12 cellular contexts compared by ENCODE assay signal in genomic region chr18:11887305-11888262, GRCh38. TPM values are rescaled to one million over a fixed set of nuclear protein-coding genes. Genes with fewer than 3 reads are reported as not detected.
DNase-seq lines count a peak whose midpoint lies in the region; ATAC-seq and TF ChIP-seq lines count a peak whose summit lies in the region.
"Had no signal": no experiment of that assay in that cellular context is flagged by ENCODE, and none has a peak within 500 bp of the region (broad histone marks: within the 10 kb centered on the region; RNA-seq: fewer than 3 reads in every experiment).

No MANE protein-coding gene starts in this region.

- no peak for TF ChIP-seq CTCF in SK-N-SH (IDR thresholded peaks at IDR 0.05)
- no peak for TF ChIP-seq CTCF in RWPE2 (IDR thresholded peaks at IDR 0.05; ENCODE audit: poor library complexity, severe bottlenecking)
- no peak for TF ChIP-seq CTCF in smooth muscle cell (IDR thresholded peaks at IDR 0.05; ENCODE audit: borderline replicate concordance, insufficient read depth, poor library complexity, severe bottlenecking)

- H3K9me2 ChIP-seq in SK-N-SH = no peaks in the 10 kb centered on the region

- no peak for TF ChIP-seq RAD21 in SK-N-SH (IDR thresholded peaks at IDR 0.05; ENCODE audit: low read length)

- H3K27me3 ChIP-seq in SK-N-SH (ENCODE audit: insufficient read depth) = no peaks in the 10 kb centered on the region
- no peaks in the 10 kb centered on the region for H3K27me3 ChIP-seq in RWPE2 (ENCODE audit: insufficient read depth, poor library complexity, severe bottlenecking)
- no peaks in the 10 kb centered on the region for H3K27me3 ChIP-seq in smooth muscle cell (ENCODE audit: low read depth)
- H3K27me3 ChIP-seq: tibial artery had no signal

- POLR2A ChIA-PET in SK-N-SH (lab: Yijun Ruan, JAX) = no interaction called here

- TF ChIP-seq EP300 in SK-N-SH (IDR thresholded peaks at IDR 0.05; ENCODE audit: borderline replicate concordance in 1 of 2, low read depth in 1 of 2, low read length in 1 of 2) = no peak

- H3K27ac ChIP-seq in SK-N-SH (ENCODE audit: low read depth in 2 of 2, low read length in 1 of 2) (no peak overlapping the region), RWPE2 (ENCODE audit: poor library complexity, severe bottlenecking) (no peak overlapping the region), smooth muscle cell (ENCODE audit: low read depth) (peak overlapping the region; percentile 45)
- H3K27ac ChIP-seq: C4-2B, tibial artery had no signal

- CTCF ChIA-PET in SK-N-SH (lab: Yijun Ruan, JAX) = interaction anchor here (1.5 to 1.7 kb wide), 3 partner anchors 18 to 152 kb away, joined by 4 read pairs; no protein-coding TSS in a partner anchor

- H2AFZ ChIP-seq in SK-N-SH (ENCODE audit: low read depth) (no peak overlapping the region), smooth muscle cell (ENCODE audit: low read depth) (no peak overlapping the region)

- H3K4me3 ChIP-seq in SK-N-SH (ENCODE audit: low read depth in 2 of 2, low read length in 1 of 2) = no peak overlapping the region
- no peak overlapping the region for H3K4me3 ChIP-seq in RWPE2 (ENCODE audit: severe bottlenecking)
- no peak overlapping the region for H3K4me3 ChIP-seq in smooth muscle cell
- H3K4me3 ChIP-seq: tibial artery had no signal

- peaks cover 7 to 27% of the 10 kb centered on the region in 2 experiments for H3K36me3 ChIP-seq in SK-N-SH (replicated peaks in 1 of 2; ENCODE audit: control insufficient read depth in 1 of 2, insufficient read depth in 2 of 2, low read length in 1 of 2)
- H3K36me3 ChIP-seq in RWPE2 (ENCODE audit: low read depth) = peaks cover 9% of the 10 kb centered on the region
- no peaks in the 10 kb centered on the region for H3K36me3 ChIP-seq in smooth muscle cell (ENCODE audit: low read depth)

- H3K4me1 ChIP-seq in SK-N-SH (ENCODE audit: control insufficient read depth in 1 of 2, insufficient read depth in 2 of 2, low read depth in 1 of 2, low read length in 1 of 2) (no peaks in the 10 kb centered on the region), RWPE2 (ENCODE audit: insufficient read depth, poor library complexity, severe bottlenecking) (no peaks in the 10 kb centered on the region), smooth muscle cell (ENCODE audit: low read depth) (no peaks in the 10 kb centered on the region)
- H3K4me1 ChIP-seq: tibial artery had no signal

- H3K4me2 ChIP-seq in SK-N-SH (no peak overlapping the region), smooth muscle cell (no peak overlapping the region)

- H3K79me2 ChIP-seq in SK-N-SH (ENCODE audit: insufficient read depth) (no peaks in the 10 kb centered on the region), smooth muscle cell (ENCODE audit: low read depth) (no peaks in the 10 kb centered on the region)

- H3K9ac ChIP-seq in SK-N-SH (no peak overlapping the region), smooth muscle cell (ENCODE audit: low read depth) (no peak overlapping the region)

- 72% methylated on average over 10 of the region's 10 CpGs for WGBS in SK-N-SH (ENCODE audit: low lambda C conversion rate)
- 83% methylated on average over 10 of the region's 10 CpGs for WGBS in smooth muscle cell (ENCODE audit: low lambda C conversion rate)

- H4K20me1 ChIP-seq in SK-N-SH (ENCODE audit: insufficient read depth) (no peaks in the 10 kb centered on the region), smooth muscle cell (ENCODE audit: low read depth) (no peaks in the 10 kb centered on the region)

- H3K9me3 ChIP-seq in SK-N-SH = no peaks in the 10 kb centered on the region
- H3K9me3 ChIP-seq in RWPE2 (ENCODE audit: severe bottlenecking) = no peaks in the 10 kb centered on the region
- no peaks in the 10 kb centered on the region for H3K9me3 ChIP-seq in smooth muscle cell (replicated peaks; ENCODE audit: low read depth)
- H3K9me3 ChIP-seq: tibial artery had no signal

- DNase-seq in SK-N-SH (no peak), RWPE2 (ENCODE audit: low spot score) (no peak), iris pigment epithelial cell (ENCODE audit: low read depth) (peak; percentile 7), smooth muscle cell (lab: John Stamatoyannopoulos, UW; ENCODE audit: unreplicated experiment) (no peak), HK-2 (ENCODE audit: unreplicated experiment) (no peak), NCI-H1092 treated with DMSO at 0.1 percent for 48 hours (lab: John Stamatoyannopoulos, UW) (no peak), SKM-1 treated with dmso at 0.1 percent for 144 hours (lab: John Stamatoyannopoulos, UW; ENCODE audit: unreplicated experiment) (no peak)
- DNase-seq: activated CD4-positive, alpha-beta T cell treated with anti-CD3 and anti-CD28 coated beads for 48 hours; foreskin melanocyte had no signal

- no peaks in the 10 kb centered on the region for H3F3A ChIP-seq in SK-N-SH (replicated peaks; ENCODE audit: insufficient read depth)
- no peaks in the 10 kb centered on the region for H3F3A ChIP-seq in smooth muscle cell (ENCODE audit: low read depth)

- ATAC-seq in SK-N-SH treated with all-trans-retinoic acid at 6 μM for 48 hours (no peak), RWPE2 (ENCODE audit: low read depth) (peak; percentile 45; the same call in 1 of the 3 replicates)

TF ChIP-seq in SK-N-SH treated with all-trans-retinoic acid at 6 μM for 48 hours, 23 proteins besides CTCF, POLR2A, EP300 and RAD21:
- TF ChIP-seq ZNF8 (CRISPR knock-in tag; IDR thresholded peaks at IDR 0.05) (no peak), ISL1 (CRISPR knock-in tag; IDR thresholded peaks at IDR 0.05) (peak; percentile 43; the same call in 1 of the 2 replicates)

TF ChIP-seq in SK-N-SH, 30 proteins besides CTCF, POLR2A, EP300 and RAD21:
- TF ChIP-seq SMC3 (IDR thresholded peaks at IDR 0.05; ENCODE audit: low read depth, low read length) (no peak), ELF1 (IDR thresholded peaks at IDR 0.05) (no peak), JUND (IDR thresholded peaks at IDR 0.05) (no peak)

RNA-seq across cellular contexts. Expression of gene MPPE1, which starts 20.5 kb away (rescaled TPM):
- 13.2 and 16.7 TPM in 2 replicates for polyA plus RNA-seq in SK-N-SH (2012; rRNA removed)
- 10.7 and 13.4 TPM in 2 replicates for polyA plus RNA-seq in SK-N-SH (2012; cell fraction: cytosol; rRNA removed)
- polyA plus RNA-seq in SK-N-SH (2012; cell fraction: nucleus; rRNA removed) = 30.3 and 36.3 TPM in 2 replicates
- total RNA-seq in smooth muscle cell = 28.5 and 73.1 TPM in 2 replicates
- 33.6 and 36.7 TPM in 2 replicates for polyA plus RNA-seq in smooth muscle cell

RNA-seq across cellular contexts. Expression of gene CHMP1B, which starts 36.4 kb away (rescaled TPM):
- polyA plus RNA-seq in SK-N-SH (2012; rRNA removed) = 45.1 and 52.4 TPM in 2 replicates
- polyA plus RNA-seq in SK-N-SH (2012; cell fraction: cytosol; rRNA removed) = 45.4 and 60.4 TPM in 2 replicates
- 46.7 and 51.7 TPM in 2 replicates for polyA plus RNA-seq in SK-N-SH (2012; cell fraction: nucleus; rRNA removed)
- total RNA-seq in smooth muscle cell = 54.6 and 61.1 TPM in 2 replicates
- polyA plus RNA-seq in smooth muscle cell = 35.6 and 54.4 TPM in 2 replicates
